In genomic region chr12:94831081-94831747, GRCh38 we compare ENCODE assay signal across 8 cellular contexts.
DNase-seq lines count a peak whose midpoint lies in the region; ATAC-seq and TF ChIP-seq lines count a peak whose summit lies in the region.

No MANE protein-coding gene starts in this region.

- H3K36me3 Mint-ChIP-seq in activated CD8-positive, alpha-beta memory T cell treated with anti-CD3 and anti-CD28 coated beads, Interleukin-2, amount 10 ng/mL, durations not matched to agents 7 days and 5 days: no peaks in the 10 kb centered on the region

- CTCF ChIA-PET in activated CD8-positive, alpha-beta memory T cell treated with anti-CD3 and anti-CD28 coated beads, Interleukin-2, amount 10 ng/mL, durations not matched to agents 7 days and 5 days (lab: Charles Lee): no interaction called here
- CTCF ChIA-PET in HEK293 (lab: Yijun Ruan, JAX): interaction anchor here (0.7 kb wide), 2 partner anchors 177 to 272 kb away, joined by 3 to 4 read pairs; no protein-coding TSS in a partner anchor

- H3K9me3 ChIP-seq in HEK293 (ENCODE audit: control insufficient read depth, insufficient read depth, low read depth, low read length): no peaks in the 10 kb centered on the region
- H3K9me3 ChIP-seq in lower lobe of right lung: no peaks in the 10 kb centered on the region

- peak overlapping the region; percentile 30 for H3K27ac Mint-ChIP-seq in activated CD8-positive, alpha-beta memory T cell treated with anti-CD3 and anti-CD28 coated beads, Interleukin-2, amount 10 ng/mL, durations not matched to agents 7 days and 5 days

- peaks cover 19% of the 10 kb centered on the region for H3K4me1 Mint-ChIP-seq in activated CD8-positive, alpha-beta memory T cell treated with anti-CD3 and anti-CD28 coated beads, Interleukin-2, amount 10 ng/mL, durations not matched to agents 7 days and 5 days

- H3K36me3 ChIP-seq in HEK293 (ENCODE audit: control insufficient read depth in 2 of 2, insufficient read depth in 1 of 2, low read length in 2 of 2) (no peaks in the 10 kb centered on the region), lower lobe of right lung (no peaks in the 10 kb centered on the region)

- DNase-seq in activated CD8-positive, alpha-beta memory T cell treated with anti-CD3 and anti-CD28 coated beads, Interleukin-2, amount 10 ng/mL, durations not matched to agents 7 days and 5 days: peak; percentile 44
- DNase-seq in activated CD8-positive, alpha-beta memory T cell treated with anti-CD3 and anti-CD28 coated beads, Interleukin-2, amount 50 U/mL, for 4 hours: no peak
- DNase-seq in MV-4-11 (lab: John Stamatoyannopoulos, UW) (peak; percentile 88), lower lobe of right lung (no peak), cerebellar cortex (ENCODE audit: low spot score) (no peak), posterior vena cava (ENCODE audit: low spot score) (no peak), SW480 (ENCODE audit: low spot score) (no peak)

- H3K27me3 ChIP-seq in lower lobe of right lung (ENCODE audit: low read depth): no peaks in the 10 kb centered on the region

- no peaks in the 10 kb centered on the region for H3K9me3 Mint-ChIP-seq in activated CD8-positive, alpha-beta memory T cell treated with anti-CD3 and anti-CD28 coated beads, Interleukin-2, amount 10 ng/mL, durations not matched to agents 7 days and 5 days (ENCODE audit: low read depth)

- H3K27me3 Mint-ChIP-seq in activated CD8-positive, alpha-beta memory T cell treated with anti-CD3 and anti-CD28 coated beads, Interleukin-2, amount 10 ng/mL, durations not matched to agents 7 days and 5 days: peaks cover 4% of the 10 kb centered on the region

- POLR2A ChIA-PET in HEK293 (lab: Yijun Ruan, JAX): no interaction called here

- intact Hi-C loops in lower lobe of right lung (cut with DNase I) (no loop called here), posterior vena cava (cut with DNase I) (no loop called here)

- TF ChIP-seq CTCF in HEK293 (tag by site-specific recombination; IDR thresholded peaks at IDR 0.05) (no peak), lower lobe of right lung (IDR thresholded peaks at IDR 0.05) (no peak)

- H3K27ac ChIP-seq in HEK293 (ENCODE audit: extremely low read depth, low read depth, low read length) (no peak overlapping the region), lower lobe of right lung (no peak overlapping the region)

- no peak overlapping the region for H3K4me3 Mint-ChIP-seq in activated CD8-positive, alpha-beta memory T cell treated with anti-CD3 and anti-CD28 coated beads, Interleukin-2, amount 10 ng/mL, durations not matched to agents 7 days and 5 days

- H3K4me3 ChIP-seq in HEK293 (ENCODE audit: low read depth, low read length) (no peak overlapping the region), lower lobe of right lung (no peak overlapping the region)

- peaks cover 18% of the 10 kb centered on the region for H3K4me1 ChIP-seq in HEK293 (ENCODE audit: control insufficient read depth, insufficient read depth, low read length)
- peaks cover 33% of the 10 kb centered on the region for H3K4me1 ChIP-seq in lower lobe of right lung

- peak; percentile 57 for ATAC-seq in activated CD8-positive, alpha-beta memory T cell treated with anti-CD3 and anti-CD28 coated beads, Interleukin-2, amount 10 ng/mL, durations not matched to agents 7 days and 5 days
- ATAC-seq in lower lobe of right lung: peak; percentile 55 to 77

TF ChIP-seq in HEK293, 187 proteins besides CTCF, POLR2A, EP300 and RAD21:
- TF ChIP-seq SP3 (tag by site-specific recombination; IDR thresholded peaks at IDR 0.05): no peak
- TF ChIP-seq KLF17 (tag by site-specific recombination; IDR thresholded peaks at IDR 0.05): 0 out of 2 replicates have a peak, but pooled peaks have one; percentile 55
- TF ChIP-seq IKZF3 (tag by site-specific recombination; IDR thresholded peaks at IDR 0.05): no peak
- TF ChIP-seq WT1 (tag by site-specific recombination; IDR thresholded peaks at IDR 0.05): peak; percentile 80
- TF ChIP-seq ZEB2 (tag by site-specific recombination; IDR thresholded peaks at IDR 0.05): 0 out of 2 replicates have a peak, but pooled peaks have one; percentile 38
- TF ChIP-seq GLIS1 (tag by site-specific recombination; IDR thresholded peaks at IDR 0.05): peak; percentile 58
- TF ChIP-seq ZNF629 (tag by site-specific recombination; IDR thresholded peaks at IDR 0.05): 0 out of 2 replicates have a peak, but pooled peaks have one; percentile 37
- TF ChIP-seq ZNF211 (tag by site-specific recombination; IDR thresholded peaks at IDR 0.05; ENCODE audit: low read depth): 0 out of 2 replicates have a peak, but pooled peaks have one; percentile 27

Comparison
In these comparisons a context has a peak if more than half of its experiments do, and no peak if none do; other contexts are left out.
1. DNase-seq: peak in activated CD8-positive, alpha-beta memory T cell treated with anti-CD3 and anti-CD28 coated beads, Interleukin-2, amount 10 ng/mL, durations not matched to agents 7 days and 5 days (single experiment) and MV-4-11 (single experiment); none in activated CD8-positive, alpha-beta memory T cell treated with anti-CD3 and anti-CD28 coated beads, Interleukin-2, amount 50 U/mL, for 4 hours (single experiment), lower lobe of right lung (single experiment), cerebellar cortex (single experiment), posterior vena cava (single experiment) and SW480 (single experiment).